In genomic region chr2:218516614-218517013, GRCh38 we compare ENCODE assay signal across 1 cellular context.
TF ChIP-seq lines count a peak whose summit lies in the region.

No MANE protein-coding gene starts in this region.

TF ChIP-seq in HepG2, 621 proteins besides CTCF, POLR2A, EP300 and RAD21:
- TF ChIP-seq SP4 (CRISPR knock-in tag; IDR thresholded peaks at IDR 0.05) = no peak
- TF ChIP-seq STAG1 (CRISPR knock-in tag; IDR thresholded peaks at IDR 0.05) = peak; percentile 43; the same call in 1 of the 2 replicates
